Comparison of ENCODE assay signal across 8 cellular contexts in the genomic region with DNA sequence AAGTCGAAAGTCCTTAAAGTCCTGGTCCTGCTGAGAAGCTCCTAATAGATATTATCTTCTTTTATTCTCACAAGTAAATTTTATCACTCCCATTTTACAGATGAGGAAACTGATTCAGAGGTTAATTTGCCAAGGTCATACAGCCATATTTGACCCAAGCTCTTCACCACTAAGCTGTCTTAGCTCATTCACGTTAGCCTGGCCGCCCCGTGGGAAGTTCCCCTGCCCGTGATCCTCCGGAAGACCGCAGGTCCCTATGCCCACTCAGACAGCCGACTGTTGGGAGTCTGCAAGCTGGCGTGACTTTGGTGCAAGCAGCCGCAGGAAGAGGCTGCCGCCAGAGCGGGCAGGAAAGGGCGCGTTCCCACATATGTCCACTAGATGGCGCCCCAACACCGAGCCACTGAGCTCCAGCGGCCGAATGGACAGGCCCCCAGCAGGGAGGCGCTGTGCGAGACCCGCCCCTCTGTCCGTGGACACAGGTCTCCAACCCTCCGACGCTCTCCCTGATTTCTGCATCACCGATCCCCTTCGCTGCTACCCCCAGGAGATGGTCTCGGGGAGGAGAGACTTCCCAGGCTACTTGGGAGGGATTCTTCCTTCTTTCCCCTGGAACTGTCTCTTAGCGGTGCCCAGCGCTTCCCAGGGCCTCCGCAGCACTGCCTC. TPM values are rescaled to one million over a fixed set of nuclear protein-coding genes. Genes with fewer than 3 reads are reported as not detected.
DNase-seq lines count a peak whose midpoint lies in the region; ATAC-seq and TF ChIP-seq lines count a peak whose summit lies in the region.

No MANE protein-coding gene starts in this region.

- H3K27me3 ChIP-seq in OCI-LY3 (ENCODE audit: low read depth, low read length), result peaks cover 24% of the 10 kb centered on the region

- H3K36me3 ChIP-seq in OCI-LY3 (replicated peaks; ENCODE audit: low read depth, low read length), result no peaks in the 10 kb centered on the region

- no peaks in the 10 kb centered on the region for H3K9me3 ChIP-seq in OCI-LY3 (ENCODE audit: insufficient read depth, low read length)

- H3K9ac ChIP-seq in OCI-LY3 (ENCODE audit: low read length), result peak overlapping the region; percentile 57

- peaks cover 16% of the 10 kb centered on the region for H3K4me1 ChIP-seq in OCI-LY3 (ENCODE audit: low read length)

- peak; percentile 80 for TF ChIP-seq CTCF in OCI-LY3 (IDR thresholded peaks at IDR 0.05; ENCODE audit: low read depth, low read length)
- TF ChIP-seq CTCF in epithelial cell of esophagus (IDR thresholded peaks at IDR 0.05; ENCODE audit: insufficient read depth, low read depth, low read length, missing control alignments), result peak; percentile 90

- peak; percentile 80 for ATAC-seq in GM19438 (IDR thresholded peaks at IDR 0.05; ENCODE audit: low read depth, unreplicated experiment)
- ATAC-seq in HG03571 (IDR thresholded peaks at IDR 0.05; ENCODE audit: unreplicated experiment), result peak; percentile 83

- peak overlapping the region; percentile 62 for H2AFZ ChIP-seq in OCI-LY3 (ENCODE audit: low read depth, low read length)

- H4K20me1 ChIP-seq in OCI-LY3 (ENCODE audit: insufficient read depth, low read length), result no peaks in the 10 kb centered on the region

- no peaks in the 10 kb centered on the region for H3K79me2 ChIP-seq in OCI-LY3 (ENCODE audit: low read length)

- peak overlapping the region; percentile 86 for H3K4me3 ChIP-seq in OCI-LY3 (ENCODE audit: low read length)
- peak overlapping the region; percentile 36 for H3K4me3 ChIP-seq in epithelial cell of esophagus (ENCODE audit: low read length)

- H3K27ac ChIP-seq in OCI-LY3 (ENCODE audit: low read length), result no peak overlapping the region

- H3K4me2 ChIP-seq in OCI-LY3 (ENCODE audit: low read length), result peak overlapping the region; percentile 95

- DNase-seq in CMK (ENCODE audit: low read depth) (peak; percentile 62), activated T-cell treated with anti-CD3 and anti-CD28 coated beads for 4 hours (peak; percentile 85), epithelial cell of esophagus (ENCODE audit: low read depth) (peak; percentile 79), mucosa of gallbladder (ENCODE audit: low spot score) (peak; percentile 89)
- peak; percentile 75 to 85 for DNase-seq in stimulated activated CD8-positive, alpha-beta memory T cell treated with anti-CD3 and anti-CD28 coated beads, Interleukin-2, amount 100 ng/mL, for 48 hours (ENCODE audit: low read depth in 2 of 2)

RNA-seq across cellular contexts. Expression of a gene that starts 10.0 kb away (rescaled TPM):
- total RNA-seq in mucosa of gallbladder, result 24.2 TPM

RNA-seq across cellular contexts. Expression of a gene that starts 40.8 kb away (rescaled TPM):
- total RNA-seq in mucosa of gallbladder, result 62.0 TPM

RNA-seq across cellular contexts. Expression of a gene that starts 55.2 kb away (rescaled TPM):
- 10.2 TPM for total RNA-seq in mucosa of gallbladder

RNA-seq across cellular contexts. Expression of a gene that starts 55.4 kb away (rescaled TPM):
- total RNA-seq in mucosa of gallbladder, result 43.3 TPM
